In genomic region chr5:134370306-134370870, GRCh38 we compare ENCODE assay signal across 8 cellular contexts. TPM values are rescaled to one million over a fixed set of nuclear protein-coding genes. Genes with fewer than 3 reads are reported as not detected.
A peak's percentile ranks its signal among the peaks of the same experiment; 100 is the strongest.
DNase-seq lines count a peak whose midpoint lies in the region; ATAC-seq and TF ChIP-seq lines count a peak whose summit lies in the region.

No MANE protein-coding gene starts in this region.

- WGBS in ectodermal cell, 2 experiments = 48 to 49% methylated on average over 5 of the region's 5 CpGs

- H3K9me3 Mint-ChIP-seq in nephron progenitor cell = peaks cover 19% of the 10 kb centered on the region

- H3K4me3 ChIP-seq in GM12864 (ENCODE audit: low read depth, low read length) = peak overlapping the region; percentile 100
- H3K4me3 ChIP-seq in HFF-Myc (replicated peaks; ENCODE audit: low read depth, low read length) = peak overlapping the region; percentile 88
- H3K4me3 ChIP-seq in Panc1 (ENCODE audit: low read depth in 2 of 2, low read length in 2 of 2) = peak overlapping the region; percentile 81 to 98
- peak overlapping the region; percentile 98 for H3K4me3 ChIP-seq in ectodermal cell (ENCODE audit: insufficient read depth, low read depth, low read length)

- no peaks in the 10 kb centered on the region for H3K27me3 ChIP-seq in Panc1 (ENCODE audit: control insufficient read depth, insufficient read depth, low read length)
- H3K27me3 ChIP-seq in ectodermal cell (ENCODE audit: control insufficient read depth, insufficient read depth, low read length, poor library complexity, severe bottlenecking) = no peaks in the 10 kb centered on the region

- peaks cover 49% of the 10 kb centered on the region for H3K36me3 Mint-ChIP-seq in nephron progenitor cell (ENCODE audit: low read depth)

- BruUV-seq in Panc1 (replicated peaks; lab: Mats Ljungman, UMichigan) = TSS peak; percentile 89

- DNase-seq in GM12864 (ENCODE audit: low read depth) (no peak), HFF-Myc (ENCODE audit: extremely low read depth, low read depth) (no peak), Panc1 (ENCODE audit: low read depth, low spot score) (no peak), nephron progenitor cell (no peak), posterior cingulate gyrus (no peak), NCI-H524 treated with DMSO at 0.1 percent for 48 hours (lab: John Stamatoyannopoulos, UW) (no peak), NK-92 (lab: John Stamatoyannopoulos, UW; ENCODE audit: unreplicated experiment) (no peak)

- peaks cover 51% of the 10 kb centered on the region for H3K4me1 Mint-ChIP-seq in nephron progenitor cell

- TF ChIP-seq CTCF in GM12864 (IDR thresholded peaks at IDR 0.05; ENCODE audit: low read depth, low read length, missing control alignments) = no peak
- TF ChIP-seq CTCF in HFF-Myc (IDR thresholded peaks at IDR 0.05; ENCODE audit: low read depth, low read length, missing control alignments) = no peak
- no peak for TF ChIP-seq CTCF in Panc1 (IDR thresholded peaks at IDR 0.05)
- TF ChIP-seq CTCF in nephron progenitor cell (IDR thresholded peaks at IDR 0.05) = no peak

- H3K27ac Mint-ChIP-seq in nephron progenitor cell = peak overlapping the region; percentile 100

- intact Hi-C loops in Panc1 (cut with micrococcal nuclease; ENCODE audit: unreplicated experiment) (loop anchor here (5.0 to 10.0 kb wide), 2 partner anchors 157 to 214 kb away; partner anchors contain the start of gene JADE2), posterior cingulate gyrus (cut with DNase I) (loop anchor here (5.0 to 10.0 kb wide), 4 partner anchors 97 to 214 kb away; partner anchors contain the start of gene PPP2CA)

- H3K4me1 ChIP-seq in Panc1 (ENCODE audit: control insufficient read depth, insufficient read depth, low read length) (peaks cover 16% of the 10 kb centered on the region), ectodermal cell (ENCODE audit: control insufficient read depth, insufficient read depth, low read length) (peaks cover 6% of the 10 kb centered on the region)

- peak overlapping the region; percentile 96 for H3K27ac ChIP-seq in Panc1 (ENCODE audit: low read length)
- no peak overlapping the region for H3K27ac ChIP-seq in ectodermal cell (ENCODE audit: insufficient read depth, low read depth, low read length, poor library complexity, severe bottlenecking)

- CTCF ChIA-PET in Panc1 (lab: Charles Lee) = no interaction called here

- ATAC-seq in Panc1 = peak; percentile 2

- in situ Hi-C loops in Panc1 (cut with HindIII; ENCODE audit: low pct_unique_long_range_greater_than_20kb, low sequenced_read_pairs) = no loop called here

- H3K36me3 ChIP-seq in Panc1 (ENCODE audit: control insufficient read depth, insufficient read depth, low read length) (peaks cover 7% of the 10 kb centered on the region), ectodermal cell (ENCODE audit: control insufficient read depth, insufficient read depth, low read length) (no peaks in the 10 kb centered on the region)

- H3K9me3 ChIP-seq in Panc1 (ENCODE audit: control insufficient read depth, insufficient read depth, low read depth, low read length) (peaks cover 5% of the 10 kb centered on the region; the same call in 1 of the 2 replicates), ectodermal cell (ENCODE audit: control insufficient read depth, low read length) (no peaks in the 10 kb centered on the region)

- POLR2A ChIA-PET in Panc1 (lab: Charles Lee) = interaction anchor here (0.5 to 0.6 kb wide), 2 partner anchors 30 to 331 kb away, joined by 3 read pairs; no protein-coding TSS in a partner anchor

- no peaks in the 10 kb centered on the region for H3K27me3 Mint-ChIP-seq in nephron progenitor cell (ENCODE audit: low read depth, poor library complexity)

- peak overlapping the region; percentile 99 for H3K4me3 Mint-ChIP-seq in nephron progenitor cell

RNA-seq across cellular contexts. Expression of gene UBE2B, which starts 1.0 kb away (rescaled TPM):
- total RNA-seq in Panc1 (2021; ENCODE audit: unreplicated experiment) = 97.8 TPM
- 84.2 TPM for polyA plus RNA-seq in Panc1 (2012; ENCODE audit: insufficient read length)
- 49.6 TPM for polyA plus RNA-seq in ectodermal cell (2013, experiment 1 of 4)
- polyA plus RNA-seq in ectodermal cell (2013, experiment 2 of 4) = 66.8 TPM
- 68.9 TPM for polyA plus RNA-seq in ectodermal cell (2013, experiment 3 of 4)
- polyA plus RNA-seq in ectodermal cell (2013, experiment 4 of 4) = 73.2 TPM

RNA-seq across cellular contexts. Expression of gene CDKL3, which starts 3.4 kb away (rescaled TPM):
- total RNA-seq in Panc1 (2021; ENCODE audit: unreplicated experiment) = 2.5 TPM
- polyA plus RNA-seq in Panc1 (2012; ENCODE audit: insufficient read length) = 2.1 TPM
- 6.1 TPM for polyA plus RNA-seq in ectodermal cell (2013, experiment 1 of 4)
- 4.3 TPM for polyA plus RNA-seq in ectodermal cell (2013, experiment 2 of 4)
- polyA plus RNA-seq in ectodermal cell (2013, experiment 3 of 4) = 4.7 TPM
- polyA plus RNA-seq in ectodermal cell (2013, experiment 4 of 4) = 8.0 TPM

RNA-seq across cellular contexts. Expression of gene CDKN2AIPNL, which starts 41.3 kb away (rescaled TPM):
- total RNA-seq in Panc1 (2021; ENCODE audit: unreplicated experiment) = 43.6 TPM
- polyA plus RNA-seq in Panc1 (2012; ENCODE audit: insufficient read length) = 36.1 TPM
- polyA plus RNA-seq in ectodermal cell (2013, experiment 1 of 4) = 77.8 TPM
- polyA plus RNA-seq in ectodermal cell (2013, experiment 2 of 4) = 78.8 TPM
- polyA plus RNA-seq in ectodermal cell (2013, experiment 3 of 4) = 70.8 TPM
- polyA plus RNA-seq in ectodermal cell (2013, experiment 4 of 4) = 66.7 TPM
